Comparison of ENCODE assay signal across 37 cellular contexts in the genomic region with DNA sequence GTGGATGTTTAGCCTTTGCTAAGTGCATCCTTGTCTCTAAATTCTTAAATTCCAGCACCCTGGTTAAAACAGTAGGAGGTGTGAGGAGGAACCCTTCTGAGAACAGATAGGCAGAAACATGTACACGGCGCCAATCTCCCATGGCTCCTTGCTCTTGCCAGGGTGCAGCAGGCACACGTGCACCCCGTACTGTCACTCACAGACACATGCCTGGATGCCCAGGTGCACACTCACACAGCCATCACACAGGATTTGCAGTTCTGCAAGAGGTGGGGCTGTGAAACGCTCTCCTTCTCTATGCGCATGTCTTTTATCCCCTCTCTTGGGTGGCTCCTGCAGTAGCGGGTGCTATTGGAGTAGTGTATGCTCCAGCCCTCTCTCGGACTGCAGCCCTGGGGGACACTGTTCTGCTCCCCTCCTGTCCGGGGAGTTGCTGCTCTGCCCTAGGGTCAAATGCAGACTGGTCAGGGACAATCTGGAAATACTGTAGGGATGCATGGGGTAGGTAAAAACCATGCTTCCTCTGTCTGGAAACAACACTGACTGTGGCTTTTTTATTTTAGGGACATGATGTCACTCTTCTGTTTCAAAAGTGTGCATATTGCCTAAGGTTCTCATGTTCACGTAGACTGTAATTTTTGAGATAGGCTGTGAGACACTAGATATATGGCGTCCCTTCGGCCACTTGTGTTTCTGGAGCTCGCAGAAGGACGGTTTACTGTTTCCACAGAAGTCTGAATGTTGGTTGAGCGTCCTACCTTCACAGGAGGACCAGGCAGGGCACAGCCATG.
DNase-seq lines count a peak whose midpoint lies in the region; ATAC-seq and TF ChIP-seq lines count a peak whose summit lies in the region.
"Had no signal": no experiment of that assay in that cellular context is flagged by ENCODE, and none has a peak within 500 bp of the region (broad histone marks: within the 10 kb centered on the region; RNA-seq: fewer than 3 reads in every experiment).

No MANE protein-coding gene starts in this region.

- no peaks in the 10 kb centered on the region for H3K27me3 ChIP-seq in left ventricle myocardium inferior (ENCODE audit: low read depth)
- H3K27me3 ChIP-seq in heart left ventricle = no peaks in the 10 kb centered on the region
- no peaks in the 10 kb centered on the region for H3K27me3 ChIP-seq in vagina
- H3K27me3 ChIP-seq: body of pancreas, spleen, uterus had no signal

- no peaks in the 10 kb centered on the region for H3K9me3 Mint-ChIP-seq in nephron
- H3K9me3 Mint-ChIP-seq: activated T-helper 17 cell treated with anti-CD3 and anti-CD28 coated beads, Interleukin-2, amount 50 U/mL, for 72 hours; CD8-positive, alpha-beta memory T cell; central memory CD8-positive, alpha-beta T cell; effector memory CD8-positive, alpha-beta T cell; H9; naive thymus-derived CD8-positive, alpha-beta T cell had no signal

- no peaks in the 10 kb centered on the region for H3K36me3 Mint-ChIP-seq in nephron (ENCODE audit: low read depth)
- H3K36me3 Mint-ChIP-seq: CD8-positive, alpha-beta memory T cell; naive thymus-derived CD8-positive, alpha-beta T cell had no signal

- POLR2A ChIA-PET in OCI-LY7 (lab: Charles Lee) = interaction anchor here (0.6 to 0.8 kb wide), 2 partner anchors 11 to 1095 kb away, joined by 3 read pairs; no protein-coding TSS in a partner anchor

- H3K4me3 ChIP-seq in left ventricle myocardium inferior (no peak overlapping the region), heart left ventricle (no peak overlapping the region), OCI-LY7 (ENCODE audit: low read depth, low read length, poor library complexity, severe bottlenecking) (no peak overlapping the region), vagina (no peak overlapping the region)
- H3K4me3 ChIP-seq: A549, body of pancreas, spleen had no signal

- H3K4me1 Mint-ChIP-seq in nephron = peaks cover 55% of the 10 kb centered on the region
- H3K4me1 Mint-ChIP-seq: activated T-helper 17 cell treated with anti-CD3 and anti-CD28 coated beads, Interleukin-2, amount 50 U/mL, for 72 hours; CD8-positive, alpha-beta memory T cell had no signal

- H3K9me3 ChIP-seq in left ventricle myocardium inferior (replicated peaks) (no peaks in the 10 kb centered on the region), heart left ventricle (no peaks in the 10 kb centered on the region), OCI-LY7 (ENCODE audit: low read length) (no peaks in the 10 kb centered on the region), vagina (no peaks in the 10 kb centered on the region)
- H3K9me3 ChIP-seq: A549, body of pancreas, spleen, thoracic aorta, uterus had no signal

- WGBS in heart left ventricle, 4 donors = 84 to 89% (median 86%) methylated on average over 13 to 15 of the region's 15 CpGs

- H3K27me3 Mint-ChIP-seq in nephron (ENCODE audit: low read depth) = peaks cover 18% of the 10 kb centered on the region
- H3K27me3 Mint-ChIP-seq: activated CD4-positive, alpha-beta T cell treated with anti-CD3 and anti-CD28 coated beads for 36 hours; activated T-helper 17 cell treated with anti-CD3 and anti-CD28 coated beads, Interleukin-2, amount 50 U/mL, for 72 hours; CD8-positive, alpha-beta memory T cell; central memory CD8-positive, alpha-beta T cell; effector memory CD8-positive, alpha-beta T cell; naive thymus-derived CD8-positive, alpha-beta T cell had no signal

- intact Hi-C loops in left ventricle myocardium inferior (cut with micrococcal nuclease) (loop anchor here (5.0 kb wide), 1 partner anchor 123 kb away; no protein-coding TSS in a partner anchor), heart left ventricle (cut with DNase I) (loop anchor here in 5 of 10 donors (2.0 to 10.0 kb wide), 4 partner anchors 119 to 167 kb away; partner anchors contain the start of gene PRKCE (in 2 of the 5)), OCI-LY7 (cut with micrococcal nuclease; ENCODE audit: unreplicated experiment) (no loop called here), vagina (cut with DNase I) (loop anchor here (10.0 kb wide), 1 partner anchor 165 kb away; no protein-coding TSS in a partner anchor)

- ATAC-seq in heart left ventricle (no peak), HG02798 (IDR thresholded peaks at IDR 0.05; ENCODE audit: poor library complexity, unreplicated experiment) (no peak)
- ATAC-seq in activated CD4-positive, CD25-positive, alpha-beta regulatory T cell treated with anti-CD3 and anti-CD28 coated beads, Interleukin-2, amount 50 U/mL, for 24 hours = no peak
- ATAC-seq: A549; activated CD4-positive, alpha-beta T cell treated with anti-CD3 and anti-CD28 coated beads for 36 hours; activated T-helper 17 cell treated with anti-CD3 and anti-CD28 coated beads, Interleukin-2, amount 50 U/mL, for 72 hours; body of pancreas; effector memory CD8-positive, alpha-beta T cell; left cardiac atrium; naive thymus-derived CD8-positive, alpha-beta T cell; SK-N-SH treated with all-trans-retinoic acid at 6 μM for 48 hours; stimulated activated naive CD8-positive, alpha-beta T cell treated with anti-CD3 and anti-CD28 coated beads, Interleukin-15, Interleukin-2, amounts not matched to agents 100 U/mL and 50 U/mL, for 24 hours had no signal

- no peak overlapping the region for H2AFZ ChIP-seq in OCI-LY7 (ENCODE audit: low read length)

- no peaks in the 10 kb centered on the region for H4K20me1 ChIP-seq in OCI-LY7 (ENCODE audit: insufficient read depth, low read length)

- no peaks in the 10 kb centered on the region for H3K36me3 ChIP-seq in left ventricle myocardium inferior
- no peaks in the 10 kb centered on the region for H3K36me3 ChIP-seq in heart left ventricle
- no peaks in the 10 kb centered on the region for H3K36me3 ChIP-seq in OCI-LY7 (ENCODE audit: insufficient read depth, low read length)
- H3K36me3 ChIP-seq in vagina = no peaks in the 10 kb centered on the region
- H3K36me3 ChIP-seq: spleen, thoracic aorta, uterus had no signal

- CTCF ChIA-PET in OCI-LY7 (lab: Charles Lee; ENCODE audit: unreplicated experiment) = interaction anchor here (0.6 kb wide), 1 partner anchor 11 kb away, joined by 3 read pairs; no protein-coding TSS in a partner anchor

- peaks cover 89% of the 10 kb centered on the region for H3K4me1 ChIP-seq in left ventricle myocardium inferior
- peaks cover 0 to 79% (median 40%) of the 10 kb centered on the region in 12 donors for H3K4me1 ChIP-seq in heart left ventricle
- H3K4me1 ChIP-seq in OCI-LY7 (ENCODE audit: insufficient read depth, low read length, poor library complexity, severe bottlenecking) = peaks cover 14% of the 10 kb centered on the region
- peaks cover 32% of the 10 kb centered on the region for H3K4me1 ChIP-seq in vagina
- H3K4me1 ChIP-seq: A549, uterus had no signal

- H3K4me3 Mint-ChIP-seq in nephron = no peak overlapping the region
- H3K4me3 Mint-ChIP-seq: activated CD4-positive, alpha-beta T cell treated with anti-CD3 and anti-CD28 coated beads for 36 hours; activated T-helper 17 cell treated with anti-CD3 and anti-CD28 coated beads, Interleukin-2, amount 50 U/mL, for 72 hours; CD8-positive, alpha-beta memory T cell; central memory CD8-positive, alpha-beta T cell; effector memory CD8-positive, alpha-beta T cell; H9; naive thymus-derived CD8-positive, alpha-beta T cell had no signal

- no peak for TF ChIP-seq CTCF in left ventricle myocardium inferior (IDR thresholded peaks at IDR 0.05; ENCODE audit: borderline replicate concordance)
- TF ChIP-seq CTCF in heart left ventricle (IDR thresholded peaks at IDR 0.05) = no peak
- TF ChIP-seq CTCF in OCI-LY7 (conservative IDR thresholded peaks at IDR 0.05; ENCODE audit: low read length) = no peak
- no peak for TF ChIP-seq CTCF in nephron (IDR thresholded peaks at IDR 0.05; ENCODE audit: unreplicated experiment in 3 of 3)
- TF ChIP-seq CTCF in vagina (IDR thresholded peaks at IDR 0.05) = no peak

- H3K79me2 ChIP-seq in OCI-LY7 (ENCODE audit: insufficient read depth, low read depth, low read length) = no peaks in the 10 kb centered on the region

- H3K27ac ChIP-seq in left ventricle myocardium inferior (replicated peaks) = peak overlapping the region; percentile 85
- peak overlapping the region in 5 of 12 donors; percentile 55 to 81 (median 80) for H3K27ac ChIP-seq in heart left ventricle
- H3K27ac ChIP-seq in OCI-LY7 (ENCODE audit: low read depth, low read length, poor library complexity, severe bottlenecking) = no peak overlapping the region
- peak overlapping the region; percentile 36 for H3K27ac ChIP-seq in vagina
- H3K27ac ChIP-seq: A549, body of pancreas, HL-60, thoracic aorta had no signal

- no peak for DNase-seq in left ventricle myocardium inferior
- no peak for DNase-seq in heart left ventricle
- peak; percentile 34 for DNase-seq in OCI-LY7 (ENCODE audit: low spot score)
- no peak for DNase-seq in vagina (ENCODE audit: extremely low spot score in 2 of 2)
- DNase-seq in hepatic stellate cell (ENCODE audit: low spot score) = no peak
- DNase-seq: activated CD4-positive, alpha-beta T cell treated with anti-CD3 and anti-CD28 coated beads for 36 hours; activated naive CD4-positive, alpha-beta T cell treated with anti-CD3 and anti-CD28 coated beads, Interleukin-2, amount 50 U/mL, for 16 hours; AML-193; body of pancreas; CD8-positive, alpha-beta memory T cell; DMS 273 treated with DMSO at 0.1 percent for 48 hours; effector memory CD8-positive, alpha-beta T cell; EL; H9; hippocampal formation; left cardiac atrium; MM.1S; naive thymus-derived CD8-positive, alpha-beta T cell; NCI-H1436; NCI-H2081 treated with DMSO at 0.1 percent for 48 hours; NCI-H446; NCI-H774; OCI-M1; spleen; stimulated activated CD4-positive, alpha-beta T cell treated with anti-CD3 and anti-CD28 coated beads, Interleukin-2, amount 100 ng/mL, for 24 hours; stimulated activated naive CD8-positive, alpha-beta T cell treated with anti-CD3 and anti-CD28 coated beads, Interleukin-15, Interleukin-2, amounts not matched to agents 100 U/mL and 50 U/mL, for 24 hours; T-helper 2 cell; uterus had no signal

- BruUV-seq in OCI-LY7 (replicated peaks; lab: Mats Ljungman, UMichigan) = no TSS peak

- H3K4me2 ChIP-seq in OCI-LY7 (ENCODE audit: low read length) = no peak overlapping the region; the same call in 1 of the 2 replicates
- H3K4me2 ChIP-seq: A549 had no signal

- peak overlapping the region in 2 of 3 experiments; percentile 31 to 94 for H3K27ac Mint-ChIP-seq in nephron
- H3K27ac Mint-ChIP-seq: activated CD4-positive, alpha-beta T cell treated with anti-CD3 and anti-CD28 coated beads for 36 hours; activated T-helper 17 cell treated with anti-CD3 and anti-CD28 coated beads, Interleukin-2, amount 50 U/mL, for 72 hours; effector memory CD8-positive, alpha-beta T cell had no signal

- H3K9me2 ChIP-seq in OCI-LY7 (ENCODE audit: insufficient read depth, low read length) = no peaks in the 10 kb centered on the region

- no peak for TF ChIP-seq POLR2A in heart left ventricle (IDR thresholded peaks at IDR 0.05)
- TF ChIP-seq POLR2A in vagina (IDR thresholded peaks at IDR 0.05) = no peak
